8 cellular contexts compared by ENCODE assay signal in genomic region chr19:2014731-2015610, GRCh38. TPM values are rescaled to one million over a fixed set of nuclear protein-coding genes. Genes with fewer than 3 reads are reported as not detected.
A peak's percentile ranks its signal among the peaks of the same experiment; 100 is the strongest.
DNase-seq lines count a peak whose midpoint lies in the region; ATAC-seq and TF ChIP-seq lines count a peak whose summit lies in the region.

No MANE protein-coding gene starts in this region.

- H3K4me3 ChIP-seq in WI38 (ENCODE audit: low read depth, low read length) (peak overlapping the region; percentile 64), esophagus squamous epithelium (peak overlapping the region; percentile 62 to 89 (median 74)), neural progenitor cell (peak overlapping the region; percentile 65)

- H3K27me3 Mint-ChIP-seq in neural progenitor cell (ENCODE audit: insufficient read depth, low read depth) = peaks cover 8% of the 10 kb centered on the region

- peaks cover 26% of the 10 kb centered on the region for H4K20me1 ChIP-seq in neural progenitor cell (ENCODE audit: low read depth)

- H3K9me3 ChIP-seq in esophagus squamous epithelium = no peaks in the 10 kb centered on the region
- H3K9me3 ChIP-seq in neural progenitor cell (ENCODE audit: low read depth) = no peaks in the 10 kb centered on the region

- H3K27me3 ChIP-seq in esophagus squamous epithelium (no peaks in the 10 kb centered on the region), neural progenitor cell (no peaks in the 10 kb centered on the region)

- H3K36me3 ChIP-seq in esophagus squamous epithelium (peaks cover 0 to 26% (median 0%) of the 10 kb centered on the region in 3 donors), neural progenitor cell (no peaks in the 10 kb centered on the region)

- peaks cover 8% of the 10 kb centered on the region for H3F3A ChIP-seq in neural progenitor cell (ENCODE audit: low read depth)

- peaks cover 18% of the 10 kb centered on the region for H3K4me1 Mint-ChIP-seq in neural progenitor cell

- peaks cover 17 to 46% (median 18%) of the 10 kb centered on the region in 3 donors for H3K4me1 ChIP-seq in esophagus squamous epithelium
- peaks cover 11% of the 10 kb centered on the region for H3K4me1 ChIP-seq in neural progenitor cell

- H2AFZ ChIP-seq in neural progenitor cell (replicated peaks) = no peak overlapping the region

- H3K27ac Mint-ChIP-seq in neural progenitor cell = no peak overlapping the region

- H3K36me3 Mint-ChIP-seq in neural progenitor cell = peaks cover 21% of the 10 kb centered on the region

- ATAC-seq in Right ventricle myocardium inferior = peak; percentile 13

- peak overlapping the region; percentile 15 for H3K9ac ChIP-seq in neural progenitor cell

- peak overlapping the region; percentile 82 for H3K4me3 Mint-ChIP-seq in neural progenitor cell

- H3K79me2 ChIP-seq in neural progenitor cell (ENCODE audit: low read depth) = peaks cover 53% of the 10 kb centered on the region

- H3K9me3 Mint-ChIP-seq in neural progenitor cell = peaks cover 7% of the 10 kb centered on the region

- intact Hi-C loops in Right ventricle myocardium inferior (cut with DNase I) (no loop called here), cardiac septum (cut with DNase I) (loop anchor here (5.0 kb wide), 1 partner anchor 88 kb away; no protein-coding TSS in a partner anchor), esophagus squamous epithelium (cut with DNase I) (no loop called here)

- no peak for DNase-seq in Right ventricle myocardium inferior (ENCODE audit: missing footprints)
- no peak for DNase-seq in cardiac septum (ENCODE audit: low spot score)
- DNase-seq in esophagus squamous epithelium (lab: John Stamatoyannopoulos, UW) = no peak
- peak; percentile 85 for DNase-seq in neural progenitor cell (ENCODE audit: low spot score)
- no peak for DNase-seq in NCI-H1694 treated with DMSO at 0.1 percent for 48 hours (lab: John Stamatoyannopoulos, UW)
- no peak for DNase-seq in DMS114 treated with DMSO at 0.1 percent for 48 hours (lab: John Stamatoyannopoulos, UW; ENCODE audit: unreplicated experiment)
- no peak for DNase-seq in dedifferentiated amniotic fluid mesenchymal stem cell (ENCODE audit: extremely low spot score)

- peak overlapping the region; percentile 89 for H3K4me2 ChIP-seq in neural progenitor cell

- TF ChIP-seq POLR2A in esophagus squamous epithelium (IDR thresholded peaks at IDR 0.05) = no peak

- H3K27ac ChIP-seq in esophagus squamous epithelium (peak overlapping the region; percentile 76 to 84 (median 80)), neural progenitor cell (no peak overlapping the region)

- WGBS in esophagus squamous epithelium, 2 donors = 16 to 33% methylated on average over 12 to 21 of the region's 75 CpGs

- TF ChIP-seq CTCF in WI38 (IDR thresholded peaks at IDR 0.05; ENCODE audit: low read depth, low read length) (no peak), esophagus squamous epithelium (IDR thresholded peaks at IDR 0.05) (no peak), neural progenitor cell (IDR thresholded peaks at IDR 0.05) (no peak)

RNA-seq across cellular contexts. Expression of gene BTBD2, which starts 0.5 kb away (rescaled TPM):
- total RNA-seq in Right ventricle myocardium inferior (48.7 TPM), cardiac septum (60.5 TPM), esophagus squamous epithelium (10 to 100 TPM; 42.3 to 79.0 (median 63.8) TPM), neural progenitor cell (ENCODE audit: low replicate concordance) (48.8 and 148 TPM in 2 replicates)

RNA-seq across cellular contexts. Expression of gene MKNK2, which starts 36.1 kb away (rescaled TPM):
- total RNA-seq in Right ventricle myocardium inferior (234 TPM), cardiac septum (122 TPM), esophagus squamous epithelium (100 to 1,000 TPM; 147 to 300 (median 189) TPM), neural progenitor cell (ENCODE audit: low replicate concordance) (46.0 and 106 TPM in 2 replicates)
